In the genomic region with DNA sequence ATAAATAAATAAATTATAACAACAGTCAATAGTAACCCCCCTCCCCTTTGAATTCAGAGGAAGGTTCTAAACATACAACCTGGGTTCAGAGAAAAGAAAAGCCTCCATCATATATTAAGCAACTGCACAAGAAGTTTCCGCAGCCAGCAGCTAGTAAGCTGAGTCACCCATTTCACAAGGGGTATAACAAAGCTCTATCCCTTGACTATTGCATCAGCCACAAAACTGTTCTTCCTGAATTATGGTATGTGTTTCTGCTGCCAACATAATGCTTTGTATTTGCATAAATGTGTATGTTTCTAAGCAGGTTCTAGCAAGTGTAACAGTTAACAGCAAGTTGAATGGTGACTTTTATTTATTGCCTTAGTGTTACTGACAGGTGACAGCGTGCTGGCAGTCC, we compare ENCODE assay signal across 11 cellular contexts. TPM values are rescaled to one million over a fixed set of nuclear protein-coding genes. Genes with fewer than 3 reads are reported as not detected.
A peak's percentile ranks its signal among the peaks of the same experiment; 100 is the strongest.
DNase-seq lines count a peak whose midpoint lies in the region; TF ChIP-seq lines count a peak whose summit lies in the region.
"Had no signal": no experiment of that assay in that cellular context is flagged by ENCODE, and none has a peak within 500 bp of the region (broad histone marks: within the 10 kb centered on the region; RNA-seq: fewer than 3 reads in every experiment).

No MANE protein-coding gene starts in this region.

- H3K9me3 ChIP-seq in osteoblast (ENCODE audit: low read depth, low read length), result no peaks in the 10 kb centered on the region

- H3K4me3 Mint-ChIP-seq in chondrocyte (ENCODE audit: unreplicated experiment), result no peak overlapping the region
- H3K4me3 Mint-ChIP-seq: stimulated activated naive B cell treated with anti-CD40 and anti-IgM and Interleukin-4, amounts not matched to agents 10 μg/mL and 1 μg/mL and 100 μg/mL, for 72 hours had no signal

- H3K27ac ChIP-seq in osteoblast (ENCODE audit: low read depth, low read length), result peak overlapping the region; percentile 76

- no peaks in the 10 kb centered on the region for H3K36me3 Mint-ChIP-seq in chondrocyte (ENCODE audit: low read depth)
- H3K36me3 Mint-ChIP-seq: stimulated activated naive B cell treated with anti-CD40 and anti-IgM and Interleukin-4, amounts not matched to agents 10 μg/mL and 1 μg/mL and 100 μg/mL, for 72 hours had no signal

- H2AFZ ChIP-seq in osteoblast (ENCODE audit: low read length), result peak overlapping the region; percentile 75

- no peak for TF ChIP-seq POLR2A in NB4 (IDR thresholded peaks at IDR 0.05; ENCODE audit: extremely low read depth, insufficient read length)

- DNase-seq in NCI-H2029 treated with DMSO at 0.1 percent for 48 hours (lab: John Stamatoyannopoulos, UW) (peak; percentile 27), NCI-H2029 (lab: John Stamatoyannopoulos, UW) (no peak), NB4 (ENCODE audit: low read depth) (peak; percentile 94), chondrocyte (ENCODE audit: low spot score) (no peak), osteoblast (ENCODE audit: insufficient read length, low spot score, missing footprints) (peak; percentile 95), NCI-H146 treated with DMSO at 0.1 percent for 48 hours (lab: John Stamatoyannopoulos, UW; ENCODE audit: unreplicated experiment) (no peak), cerebellum (ENCODE audit: low spot score) (no peak), cerebellar nuclear complex (lab: John Stamatoyannopoulos, UW) (no peak)
- DNase-seq: head of caudate nucleus; stimulated activated naive B cell treated with anti-CD40 and anti-IgM and Interleukin-4, amounts not matched to agents 10 μg/mL and 1 μg/mL and 100 μg/mL, for 72 hours had no signal

- peaks cover 14% of the 10 kb centered on the region for H3K4me1 ChIP-seq in osteoblast (ENCODE audit: insufficient read depth, low read length)

- H3K27me3 ChIP-seq in osteoblast (ENCODE audit: insufficient read depth, low read length), result no peaks in the 10 kb centered on the region

- no peak overlapping the region for H3K4me3 ChIP-seq in NB4 (ENCODE audit: low read depth, low read length)
- H3K4me3 ChIP-seq in osteoblast (ENCODE audit: insufficient read depth, low read length), result no peak overlapping the region

- no peaks in the 10 kb centered on the region for H3K79me2 ChIP-seq in osteoblast (ENCODE audit: insufficient read depth, low read length)

- peaks cover 16% of the 10 kb centered on the region for H3K4me1 Mint-ChIP-seq in chondrocyte (ENCODE audit: low read depth)

- H3K9me3 Mint-ChIP-seq in chondrocyte (ENCODE audit: low read depth), result no peaks in the 10 kb centered on the region

- H4K20me1 ChIP-seq in osteoblast (ENCODE audit: insufficient read depth, low read length), result no peaks in the 10 kb centered on the region

- no peaks in the 10 kb centered on the region for H3K36me3 ChIP-seq in osteoblast (ENCODE audit: insufficient read depth, low read length)

- peak overlapping the region; percentile 14 for H3K4me2 ChIP-seq in osteoblast (ENCODE audit: insufficient read depth, low read length)

- no peaks in the 10 kb centered on the region for H3K27me3 Mint-ChIP-seq in chondrocyte (ENCODE audit: low read depth)
- H3K27me3 Mint-ChIP-seq: progenitor cell of endocrine pancreas had no signal

- TF ChIP-seq CTCF in NB4 (IDR thresholded peaks at IDR 0.05; ENCODE audit: low read depth, low read length) (no peak), chondrocyte (IDR thresholded peaks at IDR 0.05) (no peak), osteoblast (IDR thresholded peaks at IDR 0.05; ENCODE audit: extremely low read depth, low read depth, low read length) (no peak)

- peak overlapping the region; percentile 57 for H3K27ac Mint-ChIP-seq in chondrocyte (ENCODE audit: unreplicated experiment)
- H3K27ac Mint-ChIP-seq: stimulated activated naive B cell treated with anti-CD40 and anti-IgM and Interleukin-4, amounts not matched to agents 10 μg/mL and 1 μg/mL and 100 μg/mL, for 72 hours had no signal

RNA-seq across cellular contexts. Expression of gene CEP120, which starts 6.8 kb away (rescaled TPM):
- total RNA-seq in chondrocyte (15.3 to 21.1 TPM (median 15.9 TPM) in 3 replicates), osteoblast (24.2 and 29.8 TPM in 2 replicates), cerebellum (34.8 TPM)

Comparison
In these comparisons a context has a peak if more than half of its experiments do, and no peak if none do; other contexts are left out.
1. DNase-seq: peak in NCI-H2029 treated with DMSO at 0.1 percent for 48 hours (single experiment), NB4 (single experiment) and osteoblast (single experiment); none in NCI-H2029 (single experiment), chondrocyte (single experiment), NCI-H146 treated with DMSO at 0.1 percent for 48 hours (single experiment), cerebellum (single experiment) and cerebellar nuclear complex (0 of 2).